Comparison of ENCODE assay signal across 20 cellular contexts in genomic region chr11:74268451-74268850, GRCh38. TPM values are rescaled to one million over a fixed set of nuclear protein-coding genes. Genes with fewer than 3 reads are reported as not detected.
DNase-seq lines count a peak whose midpoint lies in the region; TF ChIP-seq lines count a peak whose summit lies in the region.
"Had no signal": no experiment of that assay in that cellular context is flagged by ENCODE, and none has a peak within 500 bp of the region (broad histone marks: within the 10 kb centered on the region; RNA-seq: fewer than 3 reads in every experiment).

No MANE protein-coding gene starts in this region.

- H2AFZ ChIP-seq in mammary epithelial cell (ENCODE audit: low read depth, low read length) (no peak overlapping the region), smooth muscle cell (ENCODE audit: low read depth) (no peak overlapping the region)
- H2AFZ ChIP-seq: GM23248 had no signal

- CTCF ChIA-PET in mammary epithelial cell (lab: Charles Lee; ENCODE audit: low non-redundant PET), result interaction anchor here (0.6 kb wide), 1 partner anchor 13 kb away, joined by 3 read pairs; no protein-coding TSS in a partner anchor

- H4K20me1 ChIP-seq in mammary epithelial cell (ENCODE audit: insufficient read depth, low read length) (no peaks in the 10 kb centered on the region), smooth muscle cell (ENCODE audit: low read depth) (no peaks in the 10 kb centered on the region)

- peak; percentile 29 for DNase-seq in HPDE6-E6E7 (ENCODE audit: extremely low spot score)
- DNase-seq in NCI-H2227 treated with DMSO at 0.1 percent for 48 hours (lab: John Stamatoyannopoulos, UW), result peak; percentile 18
- DNase-seq in mammary epithelial cell, result peak; percentile 80
- no peak for DNase-seq in smooth muscle cell (lab: John Stamatoyannopoulos, UW; ENCODE audit: unreplicated experiment)
- DNase-seq in NCI-H146 treated with DMSO at 0.1 percent for 48 hours (lab: John Stamatoyannopoulos, UW; ENCODE audit: unreplicated experiment), result no peak
- no peak for DNase-seq in NCI-H510A treated with DMSO at 0.1 percent for 48 hours (lab: John Stamatoyannopoulos, UW)
- no peak for DNase-seq in erythroblast (lab: John Stamatoyannopoulos, UW)
- DNase-seq: AML-193; Caco-2; CD4-positive, CD25-positive, alpha-beta regulatory T cell; EL; Kasumi-1; NCI-H1105 treated with DMSO at 0.1 percent for 48 hours; NCI-H1694 treated with DMSO at 0.1 percent for 48 hours; NCI-H345; SHP77 treated with DMSO at 0.1 percent for 48 hours; SK-N-SH had no signal

- no peak overlapping the region for H3K4me2 ChIP-seq in mammary epithelial cell (ENCODE audit: insufficient read depth, low read depth, low read length)
- H3K4me2 ChIP-seq in smooth muscle cell, result peak overlapping the region; percentile 33
- H3K4me2 ChIP-seq: SK-N-SH had no signal

- H3K4me1 ChIP-seq in mammary epithelial cell (ENCODE audit: insufficient read depth, low read length), result peaks cover 12% of the 10 kb centered on the region
- H3K4me1 ChIP-seq in smooth muscle cell (ENCODE audit: low read depth), result no peaks in the 10 kb centered on the region
- H3K4me1 ChIP-seq: HAP-1 had no signal

- H3K36me3 ChIP-seq in mammary epithelial cell (ENCODE audit: insufficient read depth, low read length), result no peaks in the 10 kb centered on the region
- no peaks in the 10 kb centered on the region for H3K36me3 ChIP-seq in smooth muscle cell (ENCODE audit: low read depth)
- H3K36me3 ChIP-seq: HAP-1 had no signal

- dilution Hi-C loops in mammary epithelial cell (cut with HindIII; ENCODE audit: low sequenced_read_pairs), result loop anchor here (25.0 kb wide), 1 partner anchor 294 kb away; no protein-coding TSS in a partner anchor

- H3K9ac ChIP-seq in mammary epithelial cell (ENCODE audit: insufficient read depth, low read length), result no peak overlapping the region
- H3K9ac ChIP-seq in smooth muscle cell (ENCODE audit: low read depth), result no peak overlapping the region
- H3K9ac ChIP-seq: GM23248, SK-N-SH had no signal

- in situ Hi-C loops in mammary epithelial cell (cut with MboI; ENCODE audit: low sequenced_read_pairs in 2 of 2), result loop anchor here in 1 of 2 donors (5.0 kb wide), 1 partner anchor 179 kb away; no protein-coding TSS in a partner anchor

- TF ChIP-seq POLR2A in erythroblast (IDR thresholded peaks at IDR 0.05; ENCODE audit: low read length), result no peak

- H3K79me2 ChIP-seq in mammary epithelial cell (ENCODE audit: insufficient read depth, low read length) (no peaks in the 10 kb centered on the region), smooth muscle cell (ENCODE audit: low read depth) (no peaks in the 10 kb centered on the region)

- intact Hi-C loops in mammary epithelial cell (cut with micrococcal nuclease), result no loop called here

- H3K27me3 ChIP-seq in mammary epithelial cell (ENCODE audit: insufficient read depth, low read length), result no peaks in the 10 kb centered on the region
- no peaks in the 10 kb centered on the region for H3K27me3 ChIP-seq in smooth muscle cell (ENCODE audit: low read depth)

- H3K4me3 ChIP-seq in mammary epithelial cell (replicated peaks in 1 of 3; ENCODE audit: insufficient read depth in 1 of 3, low read depth in 2 of 3, low read length in 3 of 3) (no peak overlapping the region), smooth muscle cell (no peak overlapping the region)
- H3K4me3 ChIP-seq: GM12878, GM23248, HAP-1 had no signal

- H3K27ac ChIP-seq in mammary epithelial cell (ENCODE audit: insufficient read depth, low read depth, low read length) (no peak overlapping the region), smooth muscle cell (ENCODE audit: low read depth) (no peak overlapping the region)
- H3K27ac ChIP-seq: GM23248 had no signal

- peak in 1 of 2 donors; percentile 17 for TF ChIP-seq CTCF in mammary epithelial cell (conservative IDR thresholded peaks at IDR 0.05 in 1 of 2, IDR thresholded peaks at IDR 0.05 in 1 of 2; ENCODE audit: extremely low read depth in 1 of 2, insufficient read depth in 1 of 2, low read depth in 1 of 2, low read length in 2 of 2)
- no peak for TF ChIP-seq CTCF in smooth muscle cell (IDR thresholded peaks at IDR 0.05; ENCODE audit: borderline replicate concordance, insufficient read depth, poor library complexity, severe bottlenecking)

- peaks cover 2% of the 10 kb centered on the region for H3F3A ChIP-seq in smooth muscle cell (ENCODE audit: low read depth)

- 67% methylated on average over 4 of the region's 4 CpGs for WGBS in mammary epithelial cell (ENCODE audit: low coverage, missing lambda C conversion rate)
- 68% methylated on average over 4 of the region's 4 CpGs for WGBS in smooth muscle cell (ENCODE audit: low lambda C conversion rate)

- H3K9me3 ChIP-seq in mammary epithelial cell (replicated peaks; ENCODE audit: insufficient read depth, low read length) (no peaks in the 10 kb centered on the region), smooth muscle cell (replicated peaks; ENCODE audit: low read depth) (no peaks in the 10 kb centered on the region)
- H3K9me3 ChIP-seq: Caco-2, HAP-1, SK-N-SH had no signal

- no TSS peak for BruUV-seq in mammary epithelial cell (replicated peaks; lab: Mats Ljungman, UMichigan)

RNA-seq across cellular contexts. Expression of gene P4HA3, which starts 43.0 kb away (rescaled TPM):
- total RNA-seq in mammary epithelial cell (1 to 10 TPM in 1 of 2 donors, under 1 TPM in 1; 0.17 to 1.4 TPM), smooth muscle cell (6.9 and 13.5 TPM in 2 replicates)
- polyA plus RNA-seq in mammary epithelial cell (1.2 TPM), smooth muscle cell (11.8 and 18.9 TPM in 2 replicates)
- polyA minus RNA-seq in mammary epithelial cell, result not detected
- total RNA-seq: Caco-2; CD4-positive, CD25-positive, alpha-beta regulatory T cell; GM12878 had no signal
- polyA plus RNA-seq: CD4-positive, CD25-positive, alpha-beta regulatory T cell had no signal

Comparison
In these comparisons a context has a peak if more than half of its experiments do, and no peak if none do; other contexts are left out.
1. DNase-seq: peak in HPDE6-E6E7 (single experiment), NCI-H2227 treated with DMSO at 0.1 percent for 48 hours (single experiment) and mammary epithelial cell (single experiment); none in smooth muscle cell (single experiment), NCI-H146 treated with DMSO at 0.1 percent for 48 hours (single experiment), NCI-H510A treated with DMSO at 0.1 percent for 48 hours (single experiment) and erythroblast (0 of 2).